In genomic region chr1:39592069-39592468, GRCh38 we compare ENCODE assay signal across 35 cellular contexts. TPM values are rescaled to one million over a fixed set of nuclear protein-coding genes. Genes with fewer than 3 reads are reported as not detected.
"Had no signal": no experiment of that assay in that cellular context is flagged by ENCODE, and none has a peak within 500 bp of the region (broad histone marks: within the 10 kb centered on the region; RNA-seq: fewer than 3 reads in every experiment).

No MANE protein-coding gene starts in this region.

- DNase-seq: activated CD4-positive, alpha-beta memory T cell treated with anti-CD3 and anti-CD28 coated beads for 36 hours; activated CD4-positive, alpha-beta T cell treated with anti-CD3 and anti-CD28 coated beads for 4 hours; activated CD4-positive, alpha-beta T cell treated with anti-CD3 and anti-CD28 coated beads, Interleukin-2, amount 50 U/mL, for 1 hour; activated CD4-positive, CD25-positive, alpha-beta regulatory T cell treated with anti-CD3 and anti-CD28 coated beads, Interleukin-2, amount 50 U/mL, for 72 hours; activated CD8-positive, alpha-beta memory T cell treated with anti-CD3 and anti-CD28 coated beads for 24 hours; activated CD8-positive, alpha-beta memory T cell treated with anti-CD3 and anti-CD28 coated beads, Interleukin-2, amount 10 ng/mL, durations not matched to agents 7 days and 5 days; activated CD8-positive, alpha-beta memory T cell treated with anti-CD3 and anti-CD28 coated beads, Interleukin-2, amount 50 U/mL, for 48 hours; activated effector memory CD4-positive, alpha-beta T cell treated with anti-CD3 and anti-CD28 coated beads, Interleukin-2, amount 50 U/mL, for 16 hours; activated naive CD4-positive, alpha-beta T cell; activated naive CD4-positive, alpha-beta T cell treated with anti-CD3 and anti-CD28 coated beads, Interleukin-2, amount 50 U/mL, for 16 hours; activated naive CD8-positive, alpha-beta T cell treated with anti-CD3 and anti-CD28 coated beads for 36 hours; activated T-cell treated with anti-CD3 and anti-CD28 coated beads, Interleukin-2, amount 50 U/mL, for 72 hours; amniotic stem cell; brain microvascular endothelial cell; Karpas-422; KBM-7; NCI-H1105; NCI-H1436 treated with DMSO at 0.1 percent for 48 hours; NCI-H187 treated with DMSO at 0.1 percent for 48 hours; NCI-H2171 treated with DMSO at 0.1 percent for 48 hours; NCI-H2227 treated with DMSO at 0.1 percent for 48 hours; NCI-H446; NCI-H510A treated with DMSO at 0.1 percent for 48 hours; NCI-H526 treated with DMSO at 0.1 percent for 48 hours; NCI-H82; NK-92 treated with Interleukin-12 subunit alpha and Interleukin-12 subunit beta, amount 100 ng/mL, for 24 hours; PC-3; SHP77; SK-N-SH had no signal

- H3K36me3 ChIP-seq: brain microvascular endothelial cell, SJSA1 had no signal

- H3K9me3 Mint-ChIP-seq: activated CD4-positive, alpha-beta memory T cell treated with anti-CD3 and anti-CD28 coated beads for 36 hours; activated naive CD8-positive, alpha-beta T cell treated with anti-CD3 and anti-CD28 coated beads for 36 hours; activated T-cell treated with anti-CD3 and anti-CD28 coated beads, Interleukin-2, amount 50 U/mL, for 72 hours; activated T-helper 17 cell treated with anti-CD3 and anti-CD28 coated beads, Interleukin-2, amount 50 U/mL, for 72 hours; T-helper 1 cell treated with Interleukin-12 subunit alpha and Interleukin-12 subunit beta and Interleukin-4 antibody, amounts not matched to agents 30 μg/mL and 1 μg/mL, for 36 hours; T-helper 2 cell treated with Interferon-gamma antibody and Interleukin-4, amounts not matched to agents 5 μg/mL and 100 μg/mL, for 36 hours; WTC11 had no signal

- H3K4me3 ChIP-seq: SJSA1 had no signal

- H3K9ac ChIP-seq: SK-N-SH had no signal

- H3K36me3 Mint-ChIP-seq: activated CD4-positive, alpha-beta memory T cell treated with anti-CD3 and anti-CD28 coated beads for 36 hours; activated CD8-positive, alpha-beta memory T cell treated with anti-CD3 and anti-CD28 coated beads, Interleukin-2, amount 10 ng/mL, durations not matched to agents 7 days and 5 days; activated naive CD8-positive, alpha-beta T cell treated with anti-CD3 and anti-CD28 coated beads for 36 hours; WTC11 had no signal

- ATAC-seq: activated CD8-positive, alpha-beta memory T cell treated with anti-CD3 and anti-CD28 coated beads, Interleukin-2, amount 10 ng/mL, durations not matched to agents 7 days and 5 days; activated T-cell treated with anti-CD3 and anti-CD28 coated beads, Interleukin-2, amount 50 U/mL, for 72 hours; activated T-helper 17 cell treated with anti-CD3 and anti-CD28 coated beads, Interleukin-2, amount 50 U/mL, for 72 hours; PC-3; WTC11 had no signal

- H3K9me3 ChIP-seq: SJSA1, SK-N-SH had no signal

- H3K27me3 ChIP-seq: SJSA1 had no signal

- H3K4me1 Mint-ChIP-seq: activated CD8-positive, alpha-beta memory T cell treated with anti-CD3 and anti-CD28 coated beads, Interleukin-2, amount 10 ng/mL, durations not matched to agents 7 days and 5 days; activated naive CD8-positive, alpha-beta T cell treated with anti-CD3 and anti-CD28 coated beads for 36 hours; WTC11 had no signal

- H3K27ac ChIP-seq: brain microvascular endothelial cell, SJSA1 had no signal

- H3K27me3 Mint-ChIP-seq: activated CD4-positive, alpha-beta memory T cell treated with anti-CD3 and anti-CD28 coated beads for 36 hours; activated naive CD8-positive, alpha-beta T cell treated with anti-CD3 and anti-CD28 coated beads for 36 hours had no signal

- H3K27ac Mint-ChIP-seq: activated CD4-positive, alpha-beta memory T cell treated with anti-CD3 and anti-CD28 coated beads for 36 hours; activated CD8-positive, alpha-beta memory T cell treated with anti-CD3 and anti-CD28 coated beads, Interleukin-2, amount 10 ng/mL, durations not matched to agents 7 days and 5 days; activated naive CD8-positive, alpha-beta T cell treated with anti-CD3 and anti-CD28 coated beads for 36 hours; activated T-cell treated with anti-CD3 and anti-CD28 coated beads, Interleukin-2, amount 50 U/mL, for 72 hours; T-helper 1 cell treated with Interleukin-12 subunit alpha and Interleukin-12 subunit beta and Interleukin-4 antibody, amounts not matched to agents 30 μg/mL and 1 μg/mL, for 36 hours; WTC11 had no signal

- H3K4me2 ChIP-seq: SK-N-SH had no signal

- H3K4me3 Mint-ChIP-seq: activated CD4-positive, alpha-beta memory T cell treated with anti-CD3 and anti-CD28 coated beads for 36 hours; activated CD8-positive, alpha-beta memory T cell treated with anti-CD3 and anti-CD28 coated beads, Interleukin-2, amount 10 ng/mL, durations not matched to agents 7 days and 5 days; activated naive CD8-positive, alpha-beta T cell treated with anti-CD3 and anti-CD28 coated beads for 36 hours; activated T-cell treated with anti-CD3 and anti-CD28 coated beads, Interleukin-2, amount 50 U/mL, for 72 hours; activated T-helper 17 cell treated with anti-CD3 and anti-CD28 coated beads, Interleukin-2, amount 50 U/mL, for 72 hours; T-helper 1 cell treated with Interleukin-12 subunit alpha and Interleukin-12 subunit beta and Interleukin-4 antibody, amounts not matched to agents 30 μg/mL and 1 μg/mL, for 36 hours; T-helper 2 cell treated with Interferon-gamma antibody and Interleukin-4, amounts not matched to agents 5 μg/mL and 100 μg/mL, for 36 hours; WTC11 had no signal

RNA-seq across cellular contexts. Expression of gene HEYL, which starts 47.4 kb away (rescaled TPM):
- total RNA-seq: activated CD8-positive, alpha-beta memory T cell treated with anti-CD3 and anti-CD28 coated beads, Interleukin-2, amount 10 ng/mL, durations not matched to agents 7 days and 5 days; MCF 10A; PC-3 had no signal
